1 cellular context compared by ENCODE assay signal in genomic region chr17:43588664-43589435, GRCh38.
TF ChIP-seq lines count a peak whose summit lies in the region.

No MANE protein-coding gene starts in this region.

TF ChIP-seq in HepG2, 621 proteins besides CTCF, POLR2A, EP300 and RAD21 (continued from another document and continues in another):
- TF ChIP-seq, protein P1, sequence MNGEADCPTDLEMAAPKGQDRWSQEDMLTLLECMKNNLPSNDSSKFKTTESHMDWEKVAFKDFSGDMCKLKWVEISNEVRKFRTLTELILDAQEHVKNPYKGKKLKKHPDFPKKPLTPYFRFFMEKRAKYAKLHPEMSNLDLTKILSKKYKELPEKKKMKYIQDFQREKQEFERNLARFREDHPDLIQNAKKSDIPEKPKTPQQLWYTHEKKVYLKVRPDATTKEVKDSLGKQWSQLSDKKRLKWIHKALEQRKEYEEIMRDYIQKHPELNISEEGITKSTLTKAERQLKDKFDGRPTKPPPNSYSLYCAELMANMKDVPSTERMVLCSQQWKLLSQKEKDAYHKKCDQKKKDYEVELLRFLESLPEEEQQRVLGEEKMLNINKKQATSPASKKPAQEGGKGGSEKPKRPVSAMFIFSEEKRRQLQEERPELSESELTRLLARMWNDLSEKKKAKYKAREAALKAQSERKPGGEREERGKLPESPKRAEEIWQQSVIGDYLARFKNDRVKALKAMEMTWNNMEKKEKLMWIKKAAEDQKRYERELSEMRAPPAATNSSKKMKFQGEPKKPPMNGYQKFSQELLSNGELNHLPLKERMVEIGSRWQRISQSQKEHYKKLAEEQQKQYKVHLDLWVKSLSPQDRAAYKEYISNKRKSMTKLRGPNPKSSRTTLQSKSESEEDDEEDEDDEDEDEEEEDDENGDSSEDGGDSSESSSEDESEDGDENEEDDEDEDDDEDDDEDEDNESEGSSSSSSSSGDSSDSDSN (CRISPR knock-in tag; IDR thresholded peaks at IDR 0.05), result peak; percentile 24; the same call in 1 of the 2 replicates
- TF ChIP-seq IKZF1 (IDR thresholded peaks at IDR 0.05) (no peak), IRF2 (CRISPR knock-in tag; IDR thresholded peaks at IDR 0.05) (no peak), DNMT1 (CRISPR knock-in tag; IDR thresholded peaks at IDR 0.05) (peak; percentile 71; the same call in 1 of the 2 replicates), ZNF451 (CRISPR knock-in tag; IDR thresholded peaks at IDR 0.05) (no peak), ETV6 (CRISPR knock-in tag; conservative IDR thresholded peaks at IDR 0.05) (no peak), ZNF264 (CRISPR knock-in tag; IDR thresholded peaks at IDR 0.05) (peak; percentile 94), ZNF468 (CRISPR knock-in tag; IDR thresholded peaks at IDR 0.05) (no peak), PLRG1 (conservative IDR thresholded peaks at IDR 0.05) (no peak), ZNF563 (CRISPR knock-in tag; IDR thresholded peaks at IDR 0.05) (0 out of 2 replicates have a peak, but pooled peaks have one; percentile 41), ESRRA (CRISPR knock-in tag; IDR thresholded peaks at IDR 0.05; ENCODE audit: low read depth) (peak; percentile 77), DPF2 (CRISPR knock-in tag; IDR thresholded peaks at IDR 0.05; ENCODE audit: borderline replicate concordance, low read depth) (0 out of 2 replicates have a peak, but pooled peaks have one; percentile 57), ZNF569 (CRISPR knock-in tag; IDR thresholded peaks at IDR 0.05; ENCODE audit: borderline replicate concordance) (no peak), FOXJ3 (CRISPR knock-in tag; IDR thresholded peaks at IDR 0.05; ENCODE audit: borderline replicate concordance) (no peak), ZFP37 (CRISPR knock-in tag; IDR thresholded peaks at IDR 0.05; ENCODE audit: borderline replicate concordance) (no peak), ZNF432 (CRISPR knock-in tag; IDR thresholded peaks at IDR 0.05; ENCODE audit: borderline replicate concordance) (no peak), ZNF598 (CRISPR knock-in tag; IDR thresholded peaks at IDR 0.05; ENCODE audit: borderline replicate concordance) (0 out of 2 replicates have a peak, but pooled peaks have one; percentile 33), MEIS2 (CRISPR knock-in tag; IDR thresholded peaks at IDR 0.05) (peak; percentile 34; the same call in 1 of the 2 replicates), ZNF772 (CRISPR knock-in tag; IDR thresholded peaks at IDR 0.05) (0 out of 2 replicates have a peak, but pooled peaks have one; percentile 39), SMC3 (IDR thresholded peaks at IDR 0.05; ENCODE audit: low read length) (0 out of 2 replicates have a peak, but pooled peaks have one; percentile 12), MIER2 (CRISPR knock-in tag; IDR thresholded peaks at IDR 0.05) (no peak), PPARG (CRISPR knock-in tag; conservative IDR thresholded peaks at IDR 0.05) (peak; percentile 88), LCORL (IDR thresholded peaks at IDR 0.05) (no peak), LCORL (CRISPR knock-in tag; IDR thresholded peaks at IDR 0.05) (peak; percentile 92), ZNF574 (CRISPR knock-in tag; IDR thresholded peaks at IDR 0.05) (peak; percentile 52; the same call in 1 of the 2 replicates), ZNF124 (CRISPR knock-in tag; IDR thresholded peaks at IDR 0.05) (no peak), RARA (CRISPR knock-in tag; IDR thresholded peaks at IDR 0.05) (peak; percentile 76), TBX2 (CRISPR knock-in tag; IDR thresholded peaks at IDR 0.05; ENCODE audit: borderline replicate concordance) (0 out of 2 replicates have a peak, but pooled peaks have one; percentile 34), ZNF292 (CRISPR knock-in tag; IDR thresholded peaks at IDR 0.05; ENCODE audit: borderline replicate concordance, low read depth) (peak; percentile 98; the same call in 1 of the 2 replicates), GATAD2A (CRISPR knock-in tag; IDR thresholded peaks at IDR 0.05) (peak; percentile 62; the same call in 1 of the 2 replicates), HNF4A (CRISPR knock-in tag; IDR thresholded peaks at IDR 0.05) (peak; percentile 81), XRCC5 (optimal IDR thresholded peaks at IDR 0.05; ENCODE audit: low read length) (peak; percentile 54), FOSL2 (CRISPR knock-in tag; IDR thresholded peaks at IDR 0.05) (peak; percentile 33; the same call in 1 of the 2 replicates), HNRNPL (IDR thresholded peaks at IDR 0.05; ENCODE audit: low read depth, low read length) (peak; percentile 71; the same call in 1 of the 2 replicates), CENPX (CRISPR knock-in tag; IDR thresholded peaks at IDR 0.05) (no peak), LRRFIP1 (CRISPR knock-in tag; conservative IDR thresholded peaks at IDR 0.05) (no peak), RBM22 (optimal IDR thresholded peaks at IDR 0.05; ENCODE audit: low read length) (no peak), FOXO1 (CRISPR knock-in tag; IDR thresholded peaks at IDR 0.05) (peak; percentile 43; the same call in 1 of the 2 replicates), ZNF235 (CRISPR knock-in tag; IDR thresholded peaks at IDR 0.05; ENCODE audit: borderline replicate concordance) (no peak), ETV5 (CRISPR knock-in tag; IDR thresholded peaks at IDR 0.05; ENCODE audit: borderline replicate concordance) (no peak; the same call in 1 of the 2 replicates), HDAC1 (CRISPR knock-in tag; IDR thresholded peaks at IDR 0.05) (no peak), TOPORS (CRISPR knock-in tag; IDR thresholded peaks at IDR 0.05) (no peak), RXRA (CRISPR knock-in tag; IDR thresholded peaks at IDR 0.05) (peak; percentile 81; the same call in 1 of the 2 replicates), MAZ (IDR thresholded peaks at IDR 0.05; ENCODE audit: borderline replicate concordance, low read depth, low read length) (0 out of 2 replicates have a peak, but pooled peaks have one; percentile 24), MAZ (CRISPR knock-in tag; IDR thresholded peaks at IDR 0.05; ENCODE audit: low read depth) (no peak), ZNF263 (CRISPR knock-in tag; IDR thresholded peaks at IDR 0.05) (peak; percentile 89)
- TF ChIP-seq, protein P2, sequence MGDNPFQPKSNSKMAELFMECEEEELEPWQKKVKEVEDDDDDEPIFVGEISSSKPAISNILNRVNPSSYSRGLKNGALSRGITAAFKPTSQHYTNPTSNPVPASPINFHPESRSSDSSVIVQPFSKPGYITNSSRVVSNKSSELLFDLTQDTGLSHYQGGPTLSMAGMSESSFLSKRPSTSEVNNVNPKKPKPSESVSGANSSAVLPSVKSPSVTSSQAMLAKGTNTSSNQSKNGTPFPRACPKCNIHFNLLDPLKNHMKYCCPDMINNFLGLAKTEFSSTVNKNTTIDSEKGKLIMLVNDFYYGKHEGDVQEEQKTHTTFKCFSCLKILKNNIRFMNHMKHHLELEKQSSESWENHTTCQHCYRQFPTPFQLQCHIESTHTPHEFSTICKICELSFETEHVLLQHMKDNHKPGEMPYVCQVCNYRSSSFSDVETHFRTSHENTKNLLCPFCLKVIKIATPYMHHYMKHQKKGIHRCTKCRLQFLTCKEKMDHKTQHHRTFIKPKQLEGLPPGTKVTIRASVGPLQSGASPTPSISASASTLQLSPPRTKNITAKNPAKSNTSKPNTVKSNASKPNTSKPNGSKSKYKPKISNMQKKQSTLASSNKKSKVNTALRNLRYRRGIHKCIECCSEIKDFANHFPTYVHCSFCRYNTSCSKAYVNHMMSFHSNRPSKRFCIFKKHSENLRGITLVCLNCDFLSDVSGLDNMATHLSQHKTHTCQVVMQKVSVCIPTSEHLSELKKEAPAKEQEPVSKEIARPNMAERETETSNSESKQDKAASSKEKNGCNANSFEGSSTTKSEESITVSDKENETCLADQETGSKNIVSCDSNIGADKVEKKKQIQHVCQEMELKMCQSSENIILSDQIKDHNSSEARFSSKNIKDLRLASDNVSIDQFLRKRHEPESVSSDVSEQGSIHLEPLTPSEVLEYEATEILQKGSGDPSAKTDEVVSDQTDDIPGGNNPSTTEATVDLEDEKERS (CRISPR knock-in tag; IDR thresholded peaks at IDR 0.05), result 0 out of 2 replicates have a peak, but pooled peaks have one; percentile 51
- TF ChIP-seq, protein P3, sequence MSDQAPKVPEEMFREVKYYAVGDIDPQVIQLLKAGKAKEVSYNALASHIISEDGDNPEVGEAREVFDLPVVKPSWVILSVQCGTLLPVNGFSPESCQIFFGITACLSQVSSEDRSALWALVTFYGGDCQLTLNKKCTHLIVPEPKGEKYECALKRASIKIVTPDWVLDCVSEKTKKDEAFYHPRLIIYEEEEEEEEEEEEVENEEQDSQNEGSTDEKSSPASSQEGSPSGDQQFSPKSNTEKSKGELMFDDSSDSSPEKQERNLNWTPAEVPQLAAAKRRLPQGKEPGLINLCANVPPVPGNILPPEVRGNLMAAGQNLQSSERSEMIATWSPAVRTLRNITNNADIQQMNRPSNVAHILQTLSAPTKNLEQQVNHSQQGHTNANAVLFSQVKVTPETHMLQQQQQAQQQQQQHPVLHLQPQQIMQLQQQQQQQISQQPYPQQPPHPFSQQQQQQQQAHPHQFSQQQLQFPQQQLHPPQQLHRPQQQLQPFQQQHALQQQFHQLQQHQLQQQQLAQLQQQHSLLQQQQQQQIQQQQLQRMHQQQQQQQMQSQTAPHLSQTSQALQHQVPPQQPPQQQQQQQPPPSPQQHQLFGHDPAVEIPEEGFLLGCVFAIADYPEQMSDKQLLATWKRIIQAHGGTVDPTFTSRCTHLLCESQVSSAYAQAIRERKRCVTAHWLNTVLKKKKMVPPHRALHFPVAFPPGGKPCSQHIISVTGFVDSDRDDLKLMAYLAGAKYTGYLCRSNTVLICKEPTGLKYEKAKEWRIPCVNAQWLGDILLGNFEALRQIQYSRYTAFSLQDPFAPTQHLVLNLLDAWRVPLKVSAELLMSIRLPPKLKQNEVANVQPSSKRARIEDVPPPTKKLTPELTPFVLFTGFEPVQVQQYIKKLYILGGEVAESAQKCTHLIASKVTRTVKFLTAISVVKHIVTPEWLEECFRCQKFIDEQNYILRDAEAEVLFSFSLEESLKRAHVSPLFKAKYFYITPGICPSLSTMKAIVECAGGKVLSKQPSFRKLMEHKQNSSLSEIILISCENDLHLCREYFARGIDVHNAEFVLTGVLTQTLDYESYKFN (CRISPR knock-in tag; conservative IDR thresholded peaks at IDR 0.05), result peak; percentile 70
- TF ChIP-seq, protein P4, sequence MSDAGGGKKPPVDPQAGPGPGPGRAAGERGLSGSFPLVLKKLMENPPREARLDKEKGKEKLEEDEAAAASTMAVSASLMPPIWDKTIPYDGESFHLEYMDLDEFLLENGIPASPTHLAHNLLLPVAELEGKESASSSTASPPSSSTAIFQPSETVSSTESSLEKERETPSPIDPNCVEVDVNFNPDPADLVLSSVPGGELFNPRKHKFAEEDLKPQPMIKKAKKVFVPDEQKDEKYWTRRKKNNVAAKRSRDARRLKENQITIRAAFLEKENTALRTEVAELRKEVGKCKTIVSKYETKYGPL (CRISPR knock-in tag; IDR thresholded peaks at IDR 0.05), result no peak
- TF ChIP-seq, protein P5, sequence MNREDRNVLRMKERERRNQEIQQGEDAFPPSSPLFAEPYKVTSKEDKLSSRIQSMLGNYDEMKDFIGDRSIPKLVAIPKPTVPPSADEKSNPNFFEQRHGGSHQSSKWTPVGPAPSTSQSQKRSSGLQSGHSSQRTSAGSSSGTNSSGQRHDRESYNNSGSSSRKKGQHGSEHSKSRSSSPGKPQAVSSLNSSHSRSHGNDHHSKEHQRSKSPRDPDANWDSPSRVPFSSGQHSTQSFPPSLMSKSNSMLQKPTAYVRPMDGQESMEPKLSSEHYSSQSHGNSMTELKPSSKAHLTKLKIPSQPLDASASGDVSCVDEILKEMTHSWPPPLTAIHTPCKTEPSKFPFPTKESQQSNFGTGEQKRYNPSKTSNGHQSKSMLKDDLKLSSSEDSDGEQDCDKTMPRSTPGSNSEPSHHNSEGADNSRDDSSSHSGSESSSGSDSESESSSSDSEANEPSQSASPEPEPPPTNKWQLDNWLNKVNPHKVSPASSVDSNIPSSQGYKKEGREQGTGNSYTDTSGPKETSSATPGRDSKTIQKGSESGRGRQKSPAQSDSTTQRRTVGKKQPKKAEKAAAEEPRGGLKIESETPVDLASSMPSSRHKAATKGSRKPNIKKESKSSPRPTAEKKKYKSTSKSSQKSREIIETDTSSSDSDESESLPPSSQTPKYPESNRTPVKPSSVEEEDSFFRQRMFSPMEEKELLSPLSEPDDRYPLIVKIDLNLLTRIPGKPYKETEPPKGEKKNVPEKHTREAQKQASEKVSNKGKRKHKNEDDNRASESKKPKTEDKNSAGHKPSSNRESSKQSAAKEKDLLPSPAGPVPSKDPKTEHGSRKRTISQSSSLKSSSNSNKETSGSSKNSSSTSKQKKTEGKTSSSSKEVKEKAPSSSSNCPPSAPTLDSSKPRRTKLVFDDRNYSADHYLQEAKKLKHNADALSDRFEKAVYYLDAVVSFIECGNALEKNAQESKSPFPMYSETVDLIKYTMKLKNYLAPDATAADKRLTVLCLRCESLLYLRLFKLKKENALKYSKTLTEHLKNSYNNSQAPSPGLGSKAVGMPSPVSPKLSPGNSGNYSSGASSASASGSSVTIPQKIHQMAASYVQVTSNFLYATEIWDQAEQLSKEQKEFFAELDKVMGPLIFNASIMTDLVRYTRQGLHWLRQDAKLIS (CRISPR knock-in tag; IDR thresholded peaks at IDR 0.05), result no peak
